Comparison of ENCODE assay signal across 18 cellular contexts in genomic region chr2:149451417-149452165, GRCh38.
DNase-seq lines count a peak whose midpoint lies in the region; FAIRE-seq and TF ChIP-seq lines count a peak whose summit lies in the region.
"Had no signal": no experiment of that assay in that cellular context is flagged by ENCODE, and none has a peak within 500 bp of the region (broad histone marks: within the 10 kb centered on the region; RNA-seq: fewer than 3 reads in every experiment).

No MANE protein-coding gene starts in this region.

- in situ Hi-C loops in HAP-1 (cut with MboI; ENCODE audit: low sequenced_read_pairs): no loop called here

- 0 out of 2 replicates have a peak, but pooled peaks cover 2% of the 10 kb centered on the region for H3K36me3 ChIP-seq in HAP-1 (replicated peaks)
- H3K36me3 ChIP-seq in PC-9 (ENCODE audit: low read depth): no peaks in the 10 kb centered on the region

- H3K79me2 ChIP-seq in PC-9 (ENCODE audit: low read depth): no peaks in the 10 kb centered on the region

- POLR2A ChIA-PET in PC-9 (lab: Charles Lee; ENCODE audit: unreplicated experiment): no interaction called here

- H3K4me1 ChIP-seq in HAP-1 (peaks cover 3% of the 10 kb centered on the region; the same call in 1 of the 2 replicates), PC-9 (replicated peaks; ENCODE audit: insufficient read depth) (peaks cover 10% of the 10 kb centered on the region)

- no peak for FAIRE-seq in GM12891 (lab: Jason Lieb, UNC)
- FAIRE-seq: frontal cortex, G401.6 had no signal

- H4K20me1 ChIP-seq in PC-9 (ENCODE audit: insufficient read depth): no peaks in the 10 kb centered on the region

- CTCF ChIA-PET in PC-9 (lab: Charles Lee): interaction anchor here (0.5 kb wide), 1 partner anchor 109 kb away, joined by 3 read pairs; no protein-coding TSS in a partner anchor

- H3K9me3 ChIP-seq in HAP-1 (no peaks in the 10 kb centered on the region), PC-9 (ENCODE audit: insufficient read depth, low read depth) (no peaks in the 10 kb centered on the region)

- peak overlapping the region; percentile 36 for H3K4me2 ChIP-seq in PC-9

- H3F3A ChIP-seq in PC-9 (ENCODE audit: insufficient read depth, low read depth): no peaks in the 10 kb centered on the region

- H3K27ac ChIP-seq in PC-9: no peak overlapping the region
- no peak overlapping the region for H3K27ac ChIP-seq in caudate nucleus (ENCODE audit: low read depth, low read length)
- H3K27ac ChIP-seq: epithelial cell of prostate had no signal

- no peak for TF ChIP-seq POLR2A in GM12891 (IDR thresholded peaks at IDR 0.05; ENCODE audit: low read depth, low read length)

- no TSS peak for BruUV-seq in PC-9 (replicated peaks; lab: Mats Ljungman, UMichigan)

- TF ChIP-seq CTCF in LNCaP clone FGC (IDR thresholded peaks at IDR 0.05; ENCODE audit: control insufficient read depth, extremely low read depth, insufficient read depth) (no peak), PC-9 (conservative IDR thresholded peaks at IDR 0.05) (no peak)

- H3K9me2 ChIP-seq in PC-9 (ENCODE audit: insufficient read depth): no peaks in the 10 kb centered on the region

- H3K27me3 ChIP-seq in HAP-1 (ENCODE audit: low read depth) (no peaks in the 10 kb centered on the region), PC-9 (ENCODE audit: insufficient read depth, low read depth) (no peaks in the 10 kb centered on the region)

- no peak overlapping the region for H2AFZ ChIP-seq in PC-9

- DNase-seq in GM12891 (ENCODE audit: insufficient read length, low spot score) (no peak), HAP-1 (ENCODE audit: low spot score in 2 of 2) (peak; percentile 8 to 14), LNCaP clone FGC (ENCODE audit: low read depth) (peak; percentile 30), PC-9 (peak; percentile 26 to 63), 8988T (no peak), caudate nucleus (lab: John Stamatoyannopoulos, UW) (no peak), NCI-H128 (lab: John Stamatoyannopoulos, UW; ENCODE audit: unreplicated experiment) (no peak)
- no peak for DNase-seq in stimulated activated CD8-positive, alpha-beta memory T cell treated with anti-CD3 and anti-CD28 coated beads, Interleukin-4, amount 100 ng/mL, for 48 hours
- DNase-seq: activated CD4-positive, alpha-beta T cell treated with anti-CD3 and anti-CD28 coated beads, Interleukin-2, amount 50 U/mL, for 1 hour; activated T-cell treated with anti-CD3 and anti-CD28 coated beads for 4 hours; cortex of kidney; IMR-90; NCI-H1092; NCI-H345; stimulated activated CD4-positive, alpha-beta T cell treated with anti-CD3 and anti-CD28 coated beads, Interleukin-2, amount 100 ng/mL, for 48 hours had no signal

- intact Hi-C loops in PC-9 (cut with micrococcal nuclease; ENCODE audit: unreplicated experiment): no loop called here

- no peak overlapping the region for H3K4me3 ChIP-seq in HAP-1
- no peak overlapping the region for H3K4me3 ChIP-seq in LNCaP clone FGC (ENCODE audit: low read depth, low read length)
- H3K4me3 ChIP-seq in PC-9: no peak overlapping the region

TF ChIP-seq in GM12891, 5 proteins besides CTCF, POLR2A, EP300 and RAD21:
- TF ChIP-seq TAF1 (IDR thresholded peaks at IDR 0.05; ENCODE audit: low read depth, low read length) (no peak), SPI1 (IDR thresholded peaks at IDR 0.05; ENCODE audit: low read depth, low read length) (peak; percentile 70)

Comparison
In these comparisons a context has a peak if more than half of its experiments do, and no peak if none do; other contexts are left out.
1. DNase-seq: peak in HAP-1 (2 of 2), LNCaP clone FGC (single experiment) and PC-9 (2 of 2); none in GM12891 (single experiment), 8988T (single experiment), caudate nucleus (0 of 61), stimulated activated CD8-positive, alpha-beta memory T cell treated with anti-CD3 and anti-CD28 coated beads, Interleukin-4, amount 100 ng/mL, for 48 hours (single experiment) and NCI-H128 (single experiment).